22 cellular contexts compared by ENCODE assay signal in genomic region chr11:127334466-127334865, GRCh38.
DNase-seq lines count a peak whose midpoint lies in the region; ATAC-seq and TF ChIP-seq lines count a peak whose summit lies in the region.
"Had no signal": no experiment of that assay in that cellular context is flagged by ENCODE, and none has a peak within 500 bp of the region (broad histone marks: within the 10 kb centered on the region; RNA-seq: fewer than 3 reads in every experiment).

No MANE protein-coding gene starts in this region.

- H4K20me1 ChIP-seq in smooth muscle cell (ENCODE audit: low read depth) = no peaks in the 10 kb centered on the region
- H4K20me1 ChIP-seq: BLaER1 had no signal

- H3K4me3 Mint-ChIP-seq in WTC11 = no peak overlapping the region
- H3K4me3 Mint-ChIP-seq: CD14-positive monocyte; CD4-positive, alpha-beta memory T cell; CD4-positive, CD25-positive, alpha-beta regulatory T cell; CD8-positive, alpha-beta memory T cell had no signal

- no peak overlapping the region for H3K4me2 ChIP-seq in smooth muscle cell
- H3K4me2 ChIP-seq: BLaER1 had no signal

- H3K9me3 ChIP-seq in smooth muscle cell (replicated peaks; ENCODE audit: low read depth) = peaks cover 6% of the 10 kb centered on the region
- H3K9me3 ChIP-seq: BE2C, BLaER1 had no signal

- H3K27me3 Mint-ChIP-seq in WTC11 (ENCODE audit: low read depth) = no peaks in the 10 kb centered on the region
- H3K27me3 Mint-ChIP-seq: CD4-positive, alpha-beta memory T cell; CD4-positive, CD25-positive, alpha-beta regulatory T cell; CD8-positive, alpha-beta memory T cell had no signal

- no peak overlapping the region for H3K9ac ChIP-seq in smooth muscle cell (ENCODE audit: low read depth)
- H3K9ac ChIP-seq: BLaER1 had no signal

- no peaks in the 10 kb centered on the region for H3F3A ChIP-seq in smooth muscle cell (ENCODE audit: low read depth)

- CTCF ChIA-PET in WTC11 (lab: Charles Lee) = no interaction called here

- peaks cover 28% of the 10 kb centered on the region for H3K4me1 Mint-ChIP-seq in WTC11
- H3K4me1 Mint-ChIP-seq: CD14-positive monocyte; CD4-positive, alpha-beta memory T cell; CD4-positive, CD25-positive, alpha-beta regulatory T cell; CD8-positive, alpha-beta memory T cell had no signal

- ATAC-seq in WTC11 (peak; percentile 54), HG03439 (IDR thresholded peaks at IDR 0.05; ENCODE audit: unreplicated experiment) (no peak)

- H3K4me3 ChIP-seq in H7 (ENCODE audit: insufficient read depth, low read depth, low read length) = no peak overlapping the region
- H3K4me3 ChIP-seq in smooth muscle cell = no peak overlapping the region
- H3K4me3 ChIP-seq: BLaER1 had no signal

- H3K79me2 ChIP-seq in smooth muscle cell (ENCODE audit: low read depth) = no peaks in the 10 kb centered on the region

- H3K36me3 ChIP-seq in H7 (replicated peaks; ENCODE audit: control insufficient read depth, insufficient read depth, low read length) (no peaks in the 10 kb centered on the region), smooth muscle cell (ENCODE audit: low read depth) (no peaks in the 10 kb centered on the region)
- H3K36me3 ChIP-seq: BE2C, BLaER1 had no signal

- H2AFZ ChIP-seq in smooth muscle cell (ENCODE audit: low read depth) = no peak overlapping the region

- TF ChIP-seq CTCF in WTC11 (IDR thresholded peaks at IDR 0.05) = no peak
- TF ChIP-seq CTCF in smooth muscle cell (IDR thresholded peaks at IDR 0.05; ENCODE audit: borderline replicate concordance, insufficient read depth, poor library complexity, severe bottlenecking) = no peak

- H3K27ac ChIP-seq in smooth muscle cell (ENCODE audit: low read depth) = no peak overlapping the region
- H3K27ac ChIP-seq: BLaER1 had no signal

- DNase-seq in H7 (peak; percentile 10), WTC11 (ENCODE audit: low spot score) (no peak), iPS-NIHi11 (ENCODE audit: low spot score) (peak; percentile 12), superior temporal gyrus (ENCODE audit: extremely low spot score) (no peak), NCI-H1417 (lab: John Stamatoyannopoulos, UW) (no peak), smooth muscle cell (lab: John Stamatoyannopoulos, UW; ENCODE audit: unreplicated experiment) (no peak)
- DNase-seq: 8988T; ACHN; BE2C; C1 segment of cervical spinal cord; CD4-positive, alpha-beta memory T cell; CD4-positive, CD25-positive, alpha-beta regulatory T cell; CD8-positive, alpha-beta memory T cell; COR-L47; DMS 273 treated with DMSO at 0.1 percent for 48 hours; DMS153; DMS53; DMS79; GF-D8 had no signal

- WGBS in smooth muscle cell (ENCODE audit: low lambda C conversion rate) = 67% methylated on average over 1 of the region's 1 CpG

- H3K4me1 ChIP-seq in smooth muscle cell (ENCODE audit: low read depth) = no peaks in the 10 kb centered on the region
- H3K4me1 ChIP-seq: BE2C, BLaER1 had no signal

- H3K36me3 Mint-ChIP-seq in WTC11 = peaks cover 10% of the 10 kb centered on the region
- H3K36me3 Mint-ChIP-seq: CD14-positive monocyte; CD4-positive, alpha-beta memory T cell; CD4-positive, CD25-positive, alpha-beta regulatory T cell; CD8-positive, alpha-beta memory T cell had no signal

- H3K27ac Mint-ChIP-seq in WTC11 = no peak overlapping the region
- H3K27ac Mint-ChIP-seq: CD14-positive monocyte; CD4-positive, alpha-beta memory T cell; CD4-positive, CD25-positive, alpha-beta regulatory T cell; CD8-positive, alpha-beta memory T cell had no signal

- POLR2A ChIA-PET in WTC11 (lab: Charles Lee) = no interaction called here

- H3K9me3 Mint-ChIP-seq in WTC11 = peaks cover 23% of the 10 kb centered on the region

- H3K27me3 ChIP-seq in H7 (ENCODE audit: control insufficient read depth, insufficient read depth, low read length) (no peaks in the 10 kb centered on the region), smooth muscle cell (ENCODE audit: low read depth) (no peaks in the 10 kb centered on the region)
- H3K27me3 ChIP-seq: BE2C, BLaER1 had no signal

TF ChIP-seq in WTC11, 78 proteins besides CTCF, POLR2A, EP300 and RAD21:
- TF ChIP-seq MLX (CRISPR knock-in tag; IDR thresholded peaks at IDR 0.05) (no peak), ATF3 (CRISPR knock-in tag; conservative IDR thresholded peaks at IDR 0.05) (no peak), GRHL2 (CRISPR knock-in tag; IDR thresholded peaks at IDR 0.05; ENCODE audit: insufficient replicate concordance, severe bottlenecking) (no peak), CREM (CRISPR knock-in tag; IDR thresholded peaks at IDR 0.05) (no peak), NR3C1 (CRISPR knock-in tag; conservative IDR thresholded peaks at IDR 0.05; ENCODE audit: low read depth) (no peak), HMGA2 (CRISPR knock-in tag; IDR thresholded peaks at IDR 0.05) (no peak), SMAD4 (CRISPR knock-in tag; IDR thresholded peaks at IDR 0.05) (no peak), TP53 (CRISPR knock-in tag; IDR thresholded peaks at IDR 0.05) (no peak), ZNF512 (CRISPR knock-in tag; IDR thresholded peaks at IDR 0.05; ENCODE audit: borderline replicate concordance) (no peak), ZBTB21 (CRISPR knock-in tag; IDR thresholded peaks at IDR 0.05; ENCODE audit: borderline replicate concordance) (no peak), NR1H2 (CRISPR knock-in tag; IDR thresholded peaks at IDR 0.05) (no peak), PREB (CRISPR knock-in tag; IDR thresholded peaks at IDR 0.05; ENCODE audit: borderline replicate concordance) (no peak), ZNF121 (CRISPR knock-in tag; IDR thresholded peaks at IDR 0.05) (no peak), ZNF232 (CRISPR knock-in tag; IDR thresholded peaks at IDR 0.05) (no peak), AFF4 (CRISPR knock-in tag; IDR thresholded peaks at IDR 0.05; ENCODE audit: borderline replicate concordance) (no peak)

Comparison
In these comparisons a context has a peak if more than half of its experiments do, and no peak if none do; other contexts are left out.
1. DNase-seq: peak in H7 (single experiment) and iPS-NIHi11 (single experiment); none in WTC11 (single experiment), superior temporal gyrus (single experiment), NCI-H1417 (0 of 3) and smooth muscle cell (single experiment).